Comparison of ENCODE assay signal across 8 cellular contexts in the genomic region with DNA sequence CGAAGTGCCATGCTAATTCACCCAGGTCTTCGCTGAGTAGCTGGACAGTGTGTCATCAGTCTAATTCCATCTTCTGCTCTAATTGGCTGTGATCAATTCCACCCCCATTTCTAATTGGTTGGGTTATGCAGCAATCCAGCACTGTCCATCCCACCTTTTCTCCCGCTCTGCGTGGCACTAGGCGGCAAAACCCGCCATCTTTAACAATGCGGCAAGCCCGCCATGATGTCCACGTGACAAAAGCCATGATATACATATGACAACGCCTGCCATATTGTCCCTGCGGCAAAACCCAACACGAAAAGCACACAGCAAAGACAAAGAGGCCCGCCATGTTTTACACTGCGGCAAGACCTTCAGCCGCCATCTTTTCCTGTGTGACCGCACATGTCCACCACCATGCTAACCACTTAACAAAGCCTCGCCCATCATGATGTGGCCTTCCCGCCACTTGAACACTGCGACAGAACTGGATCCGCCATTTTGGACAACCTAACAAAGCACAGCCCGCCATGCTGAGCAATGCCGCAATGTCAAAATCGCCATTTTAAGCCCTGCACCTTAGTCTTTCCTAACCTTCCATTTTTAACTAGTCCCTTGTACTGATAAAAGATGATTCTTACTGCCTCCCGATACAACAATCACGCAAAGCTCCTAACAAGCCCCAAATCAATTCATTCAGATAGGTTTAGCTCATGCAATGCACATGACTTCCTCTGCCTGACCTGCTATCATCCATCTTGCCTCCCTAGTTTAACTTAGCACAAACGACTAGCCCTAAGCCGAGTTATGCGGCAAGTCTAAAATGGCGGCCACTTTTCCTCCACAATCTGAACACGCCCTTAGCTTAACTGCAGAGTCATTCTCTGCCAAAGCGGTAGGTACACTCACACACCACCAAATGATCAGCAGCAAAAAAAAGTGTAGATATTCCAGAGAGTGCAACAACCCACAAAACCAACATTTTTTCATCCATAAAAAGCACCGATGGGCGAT. TPM values are rescaled to one million over a fixed set of nuclear protein-coding genes. Genes with fewer than 3 reads are reported as not detected.
DNase-seq lines count a peak whose midpoint lies in the region; ATAC-seq lines count a peak whose summit lies in the region.

No MANE protein-coding gene starts in this region.

- no peaks in the 10 kb centered on the region for H3K36me3 Mint-ChIP-seq in effector memory CD8-positive, alpha-beta T cell (ENCODE audit: insufficient read depth)
- no peaks in the 10 kb centered on the region for H3K36me3 Mint-ChIP-seq in activated T-helper 2 cell treated with anti-CD3 and anti-CD28 coated beads, Interferon-gamma antibody, Interleukin-2, Interleukin-4, amounts not matched to agents 10 μg/mL and 5 μg/mL and 100 μg/mL, durations not matched to agents 14 hours and 24 hours and 36 hours (ENCODE audit: low read depth)

- H3K4me1 Mint-ChIP-seq in effector memory CD8-positive, alpha-beta T cell (ENCODE audit: low read depth in 2 of 2): no peaks in the 10 kb centered on the region
- H3K4me1 Mint-ChIP-seq in activated T-helper 2 cell treated with anti-CD3 and anti-CD28 coated beads, Interferon-gamma antibody, Interleukin-2, Interleukin-4, amounts not matched to agents 10 μg/mL and 5 μg/mL and 100 μg/mL, durations not matched to agents 14 hours and 24 hours and 36 hours (ENCODE audit: low read depth): no peaks in the 10 kb centered on the region

- no peaks in the 10 kb centered on the region for H3K9me3 Mint-ChIP-seq in effector memory CD8-positive, alpha-beta T cell
- no peaks in the 10 kb centered on the region for H3K9me3 Mint-ChIP-seq in activated T-helper 2 cell treated with anti-CD3 and anti-CD28 coated beads, Interferon-gamma antibody, Interleukin-2, Interleukin-4, amounts not matched to agents 10 μg/mL and 5 μg/mL and 100 μg/mL, durations not matched to agents 14 hours and 24 hours and 36 hours

- no peak overlapping the region for H3K4me3 Mint-ChIP-seq in effector memory CD8-positive, alpha-beta T cell
- H3K4me3 Mint-ChIP-seq in activated T-helper 2 cell treated with anti-CD3 and anti-CD28 coated beads, Interferon-gamma antibody, Interleukin-2, Interleukin-4, amounts not matched to agents 10 μg/mL and 5 μg/mL and 100 μg/mL, durations not matched to agents 14 hours and 24 hours and 36 hours (ENCODE audit: low read depth): no peak overlapping the region

- intact Hi-C loops in activated T-helper 2 cell treated with anti-CD3 and anti-CD28 coated beads, Interferon-gamma antibody, Interleukin-2, Interleukin-4, amounts not matched to agents 10 μg/mL and 5 μg/mL and 100 μg/mL, durations not matched to agents 14 hours and 24 hours and 36 hours (cut with micrococcal nuclease): no loop called here

- H3K9ac ChIP-seq in Karpas-422 (ENCODE audit: low read length): peak overlapping the region; percentile 74

- H3K4me2 ChIP-seq in Karpas-422 (ENCODE audit: low read depth, low read length, poor library complexity, severe bottlenecking): peak overlapping the region; percentile 67

- H3K27ac Mint-ChIP-seq in effector memory CD8-positive, alpha-beta T cell: no peak overlapping the region
- H3K27ac Mint-ChIP-seq in activated T-helper 2 cell treated with anti-CD3 and anti-CD28 coated beads, Interferon-gamma antibody, Interleukin-2, Interleukin-4, amounts not matched to agents 10 μg/mL and 5 μg/mL and 100 μg/mL, durations not matched to agents 14 hours and 24 hours and 36 hours: no peak overlapping the region

- H3K4me1 ChIP-seq in Karpas-422 (ENCODE audit: low read length): peaks cover 33% of the 10 kb centered on the region

- DNase-seq in GM19238 (ENCODE audit: insufficient read length, low spot score) (peak; percentile 17), Karpas-422 (peak; percentile 93), dedifferentiated amniotic fluid mesenchymal stem cell (ENCODE audit: extremely low spot score) (peak; percentile 93), SW480 (ENCODE audit: low spot score) (no peak), DMS79 (lab: John Stamatoyannopoulos, UW) (no peak)
- DNase-seq in stimulated activated CD8-positive, alpha-beta memory T cell treated with anti-CD3 and anti-CD28 coated beads, Interleukin-4, amount 100 ng/mL, for 24 hours (ENCODE audit: low read depth): peak; percentile 55
- DNase-seq in effector memory CD8-positive, alpha-beta T cell: no peak
- DNase-seq in activated T-helper 2 cell treated with anti-CD3 and anti-CD28 coated beads, Interferon-gamma antibody, Interleukin-2, Interleukin-4, amounts not matched to agents 10 μg/mL and 5 μg/mL and 100 μg/mL, durations not matched to agents 14 hours and 24 hours and 36 hours (ENCODE audit: low spot score): no peak

- peaks cover 58% of the 10 kb centered on the region for H3K79me2 ChIP-seq in Karpas-422 (ENCODE audit: low read length)

- H3K9me2 ChIP-seq in Karpas-422 (replicated peaks; ENCODE audit: insufficient read depth, low read length): no peaks in the 10 kb centered on the region

- H3K36me3 ChIP-seq in Karpas-422 (ENCODE audit: insufficient read depth, low read length): peaks cover 6% of the 10 kb centered on the region; the same call in 1 of the 2 replicates

- H3K9me3 ChIP-seq in Karpas-422 (ENCODE audit: low read length): no peaks in the 10 kb centered on the region

- H3K4me3 ChIP-seq in Karpas-422 (ENCODE audit: low read length): peak overlapping the region; percentile 61

- no peak for ATAC-seq in effector memory CD8-positive, alpha-beta T cell (replicated peaks)

- H3K27ac ChIP-seq in Karpas-422 (ENCODE audit: low read length): peak overlapping the region; percentile 82

- peaks cover 33% of the 10 kb centered on the region for H4K20me1 ChIP-seq in Karpas-422 (ENCODE audit: insufficient read depth, low read depth, low read length)

- no peaks in the 10 kb centered on the region for H3K27me3 ChIP-seq in Karpas-422 (ENCODE audit: low read length)

- H3K27me3 Mint-ChIP-seq in effector memory CD8-positive, alpha-beta T cell: no peaks in the 10 kb centered on the region
- no peaks in the 10 kb centered on the region for H3K27me3 Mint-ChIP-seq in activated T-helper 2 cell treated with anti-CD3 and anti-CD28 coated beads, Interferon-gamma antibody, Interleukin-2, Interleukin-4, amounts not matched to agents 10 μg/mL and 5 μg/mL and 100 μg/mL, durations not matched to agents 14 hours and 24 hours and 36 hours (ENCODE audit: low read depth)

- H2AFZ ChIP-seq in Karpas-422 (ENCODE audit: low read length): no peak overlapping the region

RNA-seq across cellular contexts. Expression of gene XIST, which starts 1.2 kb away (rescaled TPM):
- total RNA-seq in Karpas-422 (2014; rRNA removed; shearing (Covaris generic); ENCODE audit: low replicate concordance): 127 and 256 TPM in 2 replicates
- not detected in 2 replicates for total RNA-seq in activated T-helper 2 cell treated with anti-CD3 and anti-CD28 coated beads, Interferon-gamma antibody, Interleukin-2, Interleukin-4, amounts not matched to agents 10 μg/mL and 5 μg/mL and 100 μg/mL, durations not matched to agents 14 hours and 24 hours and 36 hours

Comparison
In these comparisons a context has a peak if more than half of its experiments do, and no peak if none do; other contexts are left out.
1. DNase-seq: peak in GM19238 (single experiment), Karpas-422 (single experiment), dedifferentiated amniotic fluid mesenchymal stem cell (single experiment) and stimulated activated CD8-positive, alpha-beta memory T cell treated with anti-CD3 and anti-CD28 coated beads, Interleukin-4, amount 100 ng/mL, for 24 hours (single experiment); none in SW480 (single experiment), effector memory CD8-positive, alpha-beta T cell (0 of 3), DMS79 (single experiment) and activated T-helper 2 cell treated with anti-CD3 and anti-CD28 coated beads, Interferon-gamma antibody, Interleukin-2, Interleukin-4, amounts not matched to agents 10 μg/mL and 5 μg/mL and 100 μg/mL, durations not matched to agents 14 hours and 24 hours and 36 hours (single experiment).